Comparison of ENCODE assay signal across 9 cellular contexts in the genomic region with DNA sequence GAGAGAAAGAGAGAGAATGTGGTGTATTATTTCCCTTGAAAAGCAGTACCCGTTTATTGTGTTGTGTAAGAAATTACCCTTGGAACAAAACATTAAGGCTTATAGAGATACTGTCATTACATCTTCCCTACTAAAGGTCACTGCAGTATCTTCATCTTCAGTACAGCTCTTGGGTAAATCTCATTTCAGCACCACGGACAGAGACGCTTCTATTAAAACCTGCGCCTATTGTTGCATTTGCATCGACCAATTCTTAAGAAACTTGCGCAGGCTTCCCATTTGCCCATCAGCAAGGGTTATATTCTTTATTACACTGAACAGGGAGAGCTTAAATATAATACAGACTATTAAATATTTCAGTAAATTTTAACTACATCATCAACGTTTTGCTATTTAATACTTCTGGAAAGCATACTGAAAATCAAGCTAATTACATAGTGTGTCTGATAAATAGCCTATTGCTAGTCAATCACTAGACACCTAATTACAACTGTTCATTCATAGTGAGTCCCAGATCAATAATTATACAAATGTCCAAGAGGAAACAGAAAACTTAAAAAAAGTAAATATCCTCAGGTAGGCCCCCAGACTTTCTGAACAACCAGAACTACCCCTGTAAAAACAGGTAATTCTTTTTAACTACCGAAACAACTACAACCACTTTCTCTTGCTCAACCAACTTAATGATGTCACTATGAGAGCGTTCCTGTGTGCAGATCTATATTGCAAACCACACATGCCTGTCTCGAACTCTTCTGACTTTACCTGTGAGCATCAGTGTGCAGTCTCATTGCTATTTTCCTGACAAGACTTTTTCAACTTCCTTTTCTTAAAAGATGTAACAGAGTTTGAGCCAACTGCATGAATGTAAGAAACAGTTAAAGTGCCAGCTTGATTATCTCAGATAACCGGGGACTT.
DNase-seq lines count a peak whose midpoint lies in the region; ATAC-seq and TF ChIP-seq lines count a peak whose summit lies in the region.
"Had no signal": no experiment of that assay in that cellular context is flagged by ENCODE, and none has a peak within 500 bp of the region (broad histone marks: within the 10 kb centered on the region; RNA-seq: fewer than 3 reads in every experiment).

No MANE protein-coding gene starts in this region.

- H3K9me3 Mint-ChIP-seq in CD8-positive, alpha-beta T cell = peaks cover 6% of the 10 kb centered on the region

- WGBS in aorta, 2 donors = 25 to 27% methylated on average over 11 of the region's 11 CpGs

- peaks cover 37% of the 10 kb centered on the region for H3K27me3 Mint-ChIP-seq in CD8-positive, alpha-beta T cell (ENCODE audit: low read depth)

- ATAC-seq in lower lobe of right lung = no peak
- ATAC-seq in aorta (ENCODE audit: low FRiP score) = no peak
- no peak for ATAC-seq in HG03159 (IDR thresholded peaks at IDR 0.05; ENCODE audit: unreplicated experiment)
- no peak for ATAC-seq in CD8-positive, alpha-beta T cell

- peaks cover 8% of the 10 kb centered on the region for H3K4me1 ChIP-seq in lower lobe of right lung
- no peaks in the 10 kb centered on the region for H3K4me1 ChIP-seq in aorta (ENCODE audit: control insufficient read depth in 1 of 2, insufficient read depth in 2 of 2, low read length in 2 of 2)
- H3K4me1 ChIP-seq in CD8-positive, alpha-beta T cell (ENCODE audit: insufficient read depth, low read length) = no peaks in the 10 kb centered on the region
- H3K4me1 ChIP-seq: foreskin keratinocyte had no signal

- peaks cover 9% of the 10 kb centered on the region for H3K4me1 Mint-ChIP-seq in CD8-positive, alpha-beta T cell (ENCODE audit: low read depth)

- no peak for TF ChIP-seq CTCF in lower lobe of right lung (IDR thresholded peaks at IDR 0.05)
- TF ChIP-seq CTCF in CD8-positive, alpha-beta T cell (IDR thresholded peaks at IDR 0.05) = no peak

- H3K36me3 ChIP-seq in lower lobe of right lung = no peaks in the 10 kb centered on the region
- H3K36me3 ChIP-seq in aorta (ENCODE audit: control insufficient read depth in 1 of 2, insufficient read depth in 2 of 2, low read length in 1 of 2) = no peaks in the 10 kb centered on the region
- no peaks in the 10 kb centered on the region for H3K36me3 ChIP-seq in CD8-positive, alpha-beta T cell (ENCODE audit: insufficient read depth, low read length)

- POLR2A ChIA-PET in CD8-positive, alpha-beta T cell (lab: Charles Lee) = no interaction called here

- H3K27ac ChIP-seq in lower lobe of right lung (no peak overlapping the region), aorta (ENCODE audit: low read depth in 1 of 2, low read length in 2 of 2) (no peak overlapping the region)
- no peak overlapping the region for H3K27ac ChIP-seq in CD8-positive, alpha-beta T cell (ENCODE audit: low read depth, low read length)
- H3K27ac ChIP-seq: foreskin keratinocyte had no signal

- no peak overlapping the region for H3K27ac Mint-ChIP-seq in CD8-positive, alpha-beta T cell

- H3K4me3 Mint-ChIP-seq in CD8-positive, alpha-beta T cell = no peak overlapping the region

- intact Hi-C loops in lower lobe of right lung (cut with DNase I) (no loop called here), aorta (cut with DNase I) (no loop called here)
- intact Hi-C loops in CD8-positive, alpha-beta T cell (cut with DNase I, micrococcal nuclease) = no loop called here

- CTCF ChIA-PET in CD8-positive, alpha-beta T cell (lab: Charles Lee) = no interaction called here

- H3K4me3 ChIP-seq in lower lobe of right lung (peak overlapping the region; percentile 51), aorta (ENCODE audit: low read length in 2 of 2) (no peak overlapping the region)
- H3K4me3 ChIP-seq in CD8-positive, alpha-beta T cell (ENCODE audit: low read depth, low read length) = no peak overlapping the region

- H3K27me3 ChIP-seq in lower lobe of right lung (ENCODE audit: low read depth) = peaks cover 37% of the 10 kb centered on the region
- H3K27me3 ChIP-seq in aorta (ENCODE audit: control insufficient read depth in 1 of 2, insufficient read depth in 2 of 2, low read length in 1 of 2) = no peaks in the 10 kb centered on the region
- H3K27me3 ChIP-seq in CD8-positive, alpha-beta T cell (ENCODE audit: insufficient read depth, low read length) = peaks cover 10% of the 10 kb centered on the region

- DNase-seq in ELF-1 (ENCODE audit: low read depth, low spot score) = peak; percentile 4
- peak; percentile 49 for DNase-seq in NAMALWA (ENCODE audit: low spot score)
- DNase-seq in astrocyte of the hippocampus (ENCODE audit: low read depth, low spot score) = peak; percentile 86
- DNase-seq in lower lobe of right lung = no peak
- DNase-seq in aorta = no peak
- DNase-seq in NK-92 treated with Interleukin-12 subunit alpha and Interleukin-12 subunit beta, amount 100 ng/mL, for 24 hours (lab: John Stamatoyannopoulos, UW) = no peak
- DNase-seq in CD8-positive, alpha-beta T cell = no peak

- H3K9me3 ChIP-seq in lower lobe of right lung (no peaks in the 10 kb centered on the region), aorta (ENCODE audit: control insufficient read depth, low read length) (no peaks in the 10 kb centered on the region)
- no peaks in the 10 kb centered on the region for H3K9me3 ChIP-seq in CD8-positive, alpha-beta T cell (ENCODE audit: low read length)

- H3K36me3 Mint-ChIP-seq in CD8-positive, alpha-beta T cell = no peaks in the 10 kb centered on the region

Comparison
In these comparisons a context has a peak if more than half of its experiments do, and no peak if none do; other contexts are left out.
1. DNase-seq: peak in ELF-1 (single experiment), NAMALWA (single experiment) and astrocyte of the hippocampus (single experiment); none in lower lobe of right lung (single experiment), aorta (0 of 2), NK-92 treated with Interleukin-12 subunit alpha and Interleukin-12 subunit beta, amount 100 ng/mL, for 24 hours (single experiment) and CD8-positive, alpha-beta T cell (0 of 7).